Comparison of ENCODE assay signal across 18 cellular contexts in genomic region chr14:52868911-52869611, GRCh38.
"Had no signal": no experiment of that assay in that cellular context is flagged by ENCODE, and none has a peak within 500 bp of the region (broad histone marks: within the 10 kb centered on the region; RNA-seq: fewer than 3 reads in every experiment).

No MANE protein-coding gene starts in this region.

- H3K9ac ChIP-seq: neural progenitor cell had no signal

- H3K27ac ChIP-seq: left lung, neural progenitor cell, upper lobe of left lung had no signal

- H3K4me3 ChIP-seq: left lung, neural progenitor cell, upper lobe of left lung had no signal

- FAIRE-seq: small intestine had no signal

- DNase-seq: activated CD4-positive, alpha-beta memory T cell treated with anti-CD3 and anti-CD28 coated beads, Interleukin-2, amount 10 ng/mL, durations not matched to agents 7 days and 5 days; activated CD4-positive, alpha-beta T cell treated with anti-CD3 and anti-CD28 coated beads for 48 hours; activated CD4-positive, CD25-positive, alpha-beta regulatory T cell; activated CD8-positive, alpha-beta memory T cell treated with anti-CD3 and anti-CD28 coated beads, Interleukin-2, amount 10 ng/mL, durations not matched to agents 7 days and 5 days; activated effector memory CD4-positive, alpha-beta T cell treated with anti-CD3 and anti-CD28 coated beads, Interleukin-2, amount 50 U/mL, for 16 hours; activated naive CD4-positive, alpha-beta T cell treated with anti-CD3 and anti-CD28 coated beads, Interleukin-2, amount 10 ng/mL, durations not matched to agents 7 days and 5 days; activated T-cell treated with anti-CD3 and anti-CD28 coated beads for 4 hours; left lung; naive thymus-derived CD8-positive, alpha-beta T cell; posterior cingulate gyrus; small intestine; stimulated activated CD4-positive, alpha-beta T cell treated with anti-CD3 and anti-CD28 coated beads, Interleukin-15, amount 100 ng/mL, for 24 hours; stimulated activated CD4-positive, alpha-beta T cell treated with anti-CD3 and anti-CD28 coated beads, Interleukin-2, amount 100 ng/mL, for 48 hours; stimulated activated naive CD4-positive, alpha-beta T cell; T-helper 17 cell; upper lobe of left lung had no signal

- H3K4me1 ChIP-seq: neural progenitor cell had no signal

- H3K9me3 ChIP-seq: left lung, upper lobe of left lung had no signal

- H3K27me3 ChIP-seq: left lung, neural progenitor cell, upper lobe of left lung had no signal

- ATAC-seq: activated CD8-positive, alpha-beta memory T cell treated with anti-CD3 and anti-CD28 coated beads, Interleukin-2, amount 10 ng/mL, durations not matched to agents 7 days and 5 days; left lung; naive thymus-derived CD8-positive, alpha-beta T cell; sciatic nerve; T-helper 17 cell had no signal
